9 cellular contexts compared by ENCODE assay signal in genomic region chr14:89719371-89720075, GRCh38.
A peak's percentile ranks its signal among the peaks of the same experiment; 100 is the strongest.
DNase-seq lines count a peak whose midpoint lies in the region; ATAC-seq and TF ChIP-seq lines count a peak whose summit lies in the region.
"Had no signal": no experiment of that assay in that cellular context is flagged by ENCODE, and none has a peak within 500 bp of the region (broad histone marks: within the 10 kb centered on the region; RNA-seq: fewer than 3 reads in every experiment).

No MANE protein-coding gene starts in this region.

- TF ChIP-seq CTCF in natural killer cell (IDR thresholded peaks at IDR 0.05), result no peak

- peaks cover 0 to 2% of the 10 kb centered on the region in 2 donors for H3K9me3 Mint-ChIP-seq in natural killer cell

- H3K36me3 Mint-ChIP-seq in T-helper 17 cell (ENCODE audit: low read depth), result no peaks in the 10 kb centered on the region
- no peaks in the 10 kb centered on the region for H3K36me3 Mint-ChIP-seq in natural killer cell

- ATAC-seq in GM18520 (IDR thresholded peaks at IDR 0.05; ENCODE audit: unreplicated experiment), result peak; percentile 43
- peak; percentile 41 for ATAC-seq in HG02981 (IDR thresholded peaks at IDR 0.05; ENCODE audit: unreplicated experiment)
- no peak for ATAC-seq in T-helper 17 cell
- ATAC-seq in natural killer cell, result peak; percentile 37 to 48 (median 37)
- ATAC-seq: K562 had no signal

- H3K9me3 ChIP-seq in T-helper 17 cell (ENCODE audit: control insufficient read depth, low read length, poor library complexity, severe bottlenecking), result no peaks in the 10 kb centered on the region

- H3K4me3 Mint-ChIP-seq in T-helper 17 cell (peak overlapping the region; percentile 19), natural killer cell (peak overlapping the region; percentile 72)

- DNase-seq in T-helper 17 cell (no peak), natural killer cell (peak; percentile 38), NAMALWA (ENCODE audit: low spot score) (no peak), NCI-H510A (lab: John Stamatoyannopoulos, UW) (no peak), NCI-H1436 treated with DMSO at 0.1 percent for 48 hours (lab: John Stamatoyannopoulos, UW) (no peak)
- DNase-seq: substantia nigra had no signal

- intact Hi-C loops in natural killer cell (cut with micrococcal nuclease), result loop anchor here (2.0 to 5.0 kb wide), 6 partner anchors 101 to 357 kb away; partner anchors contain the start of genes FOXN3 and TDP1

- peaks cover 46% of the 10 kb centered on the region for H3K4me1 Mint-ChIP-seq in T-helper 17 cell
- peaks cover 74 to 82% of the 10 kb centered on the region in 2 donors for H3K4me1 Mint-ChIP-seq in natural killer cell

- H3K27me3 Mint-ChIP-seq in T-helper 17 cell, result no peaks in the 10 kb centered on the region
- H3K27me3 Mint-ChIP-seq in natural killer cell (ENCODE audit: low read depth in 2 of 2), result no peaks in the 10 kb centered on the region

- peak overlapping the region; percentile 96 for H3K27ac Mint-ChIP-seq in T-helper 17 cell
- H3K27ac Mint-ChIP-seq in natural killer cell, result peak overlapping the region; percentile 88 to 92
